ENCODE assay signal across 1 cellular context in the genomic region with DNA sequence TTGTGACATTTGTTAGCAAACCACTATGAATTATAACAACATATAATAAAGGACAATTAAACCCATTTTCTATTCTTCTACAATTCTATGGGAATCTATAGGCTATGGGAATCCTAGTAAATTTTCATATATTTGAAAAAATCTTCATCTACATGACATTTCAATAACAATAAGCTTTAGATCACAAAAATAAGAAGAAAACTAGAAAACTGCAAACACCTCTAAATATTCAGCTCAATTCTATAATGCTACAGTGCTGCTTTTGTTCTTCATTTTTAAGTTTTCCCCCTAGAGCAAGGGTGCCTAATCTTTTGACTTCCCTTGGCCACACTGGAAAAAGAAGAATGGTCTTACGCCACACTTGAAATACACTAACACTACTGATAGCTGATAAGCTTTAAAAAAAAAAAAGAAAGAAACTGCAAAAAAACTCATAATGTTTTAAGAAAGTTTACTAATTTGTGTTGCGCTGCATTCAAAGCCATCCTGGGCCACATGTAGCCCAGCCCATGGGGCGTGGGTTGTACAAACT.
TF ChIP-seq lines count a peak whose summit lies in the region.

No MANE protein-coding gene starts in this region.

TF ChIP-seq in K562, 482 proteins besides CTCF, POLR2A, EP300 and RAD21:
- TF ChIP-seq ARHGAP35 (IDR thresholded peaks at IDR 0.05; ENCODE audit: partially characterized antibody) (no peak), SOX6 (IDR thresholded peaks at IDR 0.05) (peak; percentile 63), CEBPB (tag; IDR thresholded peaks at IDR 0.05) (peak; percentile 80), ZNF586 (CRISPR knock-in tag; conservative IDR thresholded peaks at IDR 0.05) (no peak), GABPA (tag; conservative IDR thresholded peaks at IDR 0.05; ENCODE audit: low read depth) (0 out of 2 replicates have a peak, but pooled peaks have one; percentile 17), ZNF384 (IDR thresholded peaks at IDR 0.05; ENCODE audit: low read depth, low read length) (peak; percentile 73), ZNF696 (CRISPR knock-in tag; conservative IDR thresholded peaks at IDR 0.05) (no peak)
- TF ChIP-seq, protein P1, sequence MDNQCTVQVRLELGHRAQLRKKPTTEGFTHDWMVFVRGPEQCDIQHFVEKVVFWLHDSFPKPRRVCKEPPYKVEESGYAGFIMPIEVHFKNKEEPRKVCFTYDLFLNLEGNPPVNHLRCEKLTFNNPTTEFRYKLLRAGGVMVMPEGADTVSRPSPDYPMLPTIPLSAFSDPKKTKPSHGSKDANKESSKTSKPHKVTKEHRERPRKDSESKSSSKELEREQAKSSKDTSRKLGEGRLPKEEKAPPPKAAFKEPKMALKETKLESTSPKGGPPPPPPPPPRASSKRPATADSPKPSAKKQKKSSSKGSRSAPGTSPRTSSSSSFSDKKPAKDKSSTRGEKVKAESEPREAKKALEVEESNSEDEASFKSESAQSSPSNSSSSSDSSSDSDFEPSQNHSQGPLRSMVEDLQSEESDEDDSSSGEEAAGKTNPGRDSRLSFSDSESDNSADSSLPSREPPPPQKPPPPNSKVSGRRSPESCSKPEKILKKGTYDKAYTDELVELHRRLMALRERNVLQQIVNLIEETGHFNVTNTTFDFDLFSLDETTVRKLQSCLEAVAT (IDR thresholded peaks at IDR 0.05) = no peak
- TF ChIP-seq, protein P2, sequence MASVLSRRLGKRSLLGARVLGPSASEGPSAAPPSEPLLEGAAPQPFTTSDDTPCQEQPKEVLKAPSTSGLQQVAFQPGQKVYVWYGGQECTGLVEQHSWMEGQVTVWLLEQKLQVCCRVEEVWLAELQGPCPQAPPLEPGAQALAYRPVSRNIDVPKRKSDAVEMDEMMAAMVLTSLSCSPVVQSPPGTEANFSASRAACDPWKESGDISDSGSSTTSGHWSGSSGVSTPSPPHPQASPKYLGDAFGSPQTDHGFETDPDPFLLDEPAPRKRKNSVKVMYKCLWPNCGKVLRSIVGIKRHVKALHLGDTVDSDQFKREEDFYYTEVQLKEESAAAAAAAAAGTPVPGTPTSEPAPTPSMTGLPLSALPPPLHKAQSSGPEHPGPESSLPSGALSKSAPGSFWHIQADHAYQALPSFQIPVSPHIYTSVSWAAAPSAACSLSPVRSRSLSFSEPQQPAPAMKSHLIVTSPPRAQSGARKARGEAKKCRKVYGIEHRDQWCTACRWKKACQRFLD (CRISPR knock-in tag; IDR thresholded peaks at IDR 0.05) = no peak
